21 cellular contexts compared by ENCODE assay signal in genomic region chr11:2576116-2576515, GRCh38.
A peak's percentile ranks its signal among the peaks of the same experiment; 100 is the strongest.
DNase-seq lines count a peak whose midpoint lies in the region; ATAC-seq and TF ChIP-seq lines count a peak whose summit lies in the region.
"Had no signal": no experiment of that assay in that cellular context is flagged by ENCODE, and none has a peak within 500 bp of the region (broad histone marks: within the 10 kb centered on the region; RNA-seq: fewer than 3 reads in every experiment).

No MANE protein-coding gene starts in this region.

- H3K27me3 ChIP-seq in right atrium auricular region (no peaks in the 10 kb centered on the region), endodermal cell (ENCODE audit: control insufficient read depth, insufficient read depth, low read length, poor library complexity, severe bottlenecking) (peaks cover 6% of the 10 kb centered on the region), tibial artery (no peaks in the 10 kb centered on the region), esophagus muscularis mucosa (no peaks in the 10 kb centered on the region)

- no peak overlapping the region for H3K4me3 Mint-ChIP-seq in endodermal cell
- H3K4me3 Mint-ChIP-seq: activated T-cell treated with anti-CD3 and anti-CD28 coated beads, Interleukin-2, amount 50 U/mL, for 72 hours had no signal

- peaks cover 43% of the 10 kb centered on the region for H3K27me3 Mint-ChIP-seq in endodermal cell (ENCODE audit: insufficient read depth)

- H3K9me3 Mint-ChIP-seq in endodermal cell: no peaks in the 10 kb centered on the region
- H3K9me3 Mint-ChIP-seq: activated T-cell treated with anti-CD3 and anti-CD28 coated beads, Interleukin-2, amount 50 U/mL, for 72 hours had no signal

- H3K4me1 Mint-ChIP-seq in endodermal cell: peaks cover 6% of the 10 kb centered on the region

- no peak overlapping the region for H3K27ac ChIP-seq in right atrium auricular region
- H3K27ac ChIP-seq in endodermal cell (ENCODE audit: low read depth, low read length): no peak overlapping the region
- no peak overlapping the region for H3K27ac ChIP-seq in tibial artery
- no peak overlapping the region for H3K27ac ChIP-seq in esophagus muscularis mucosa (replicated peaks in 1 of 4)
- H3K27ac ChIP-seq: thoracic aorta had no signal

- H3K36me3 ChIP-seq in right atrium auricular region (no peaks in the 10 kb centered on the region), endodermal cell (ENCODE audit: control insufficient read depth, insufficient read depth, low read length) (no peaks in the 10 kb centered on the region), mucosa of descending colon (ENCODE audit: low read depth) (no peaks in the 10 kb centered on the region), tibial artery (no peaks in the 10 kb centered on the region), esophagus muscularis mucosa (peaks cover 0 to 13% (median 0%) of the 10 kb centered on the region in 4 donors)
- H3K36me3 ChIP-seq: thoracic aorta had no signal

- no peak for TF ChIP-seq POLR2A in esophagus muscularis mucosa (IDR thresholded peaks at IDR 0.05; ENCODE audit: low read depth)

- H3K4me3 ChIP-seq in right atrium auricular region: no peak overlapping the region
- H3K4me3 ChIP-seq in endodermal cell (ENCODE audit: low read length): no peak overlapping the region
- no peak overlapping the region for H3K4me3 ChIP-seq in mucosa of descending colon
- no peak overlapping the region for H3K4me3 ChIP-seq in tibial artery
- H3K4me3 ChIP-seq in esophagus muscularis mucosa: no peak overlapping the region
- H3K4me3 ChIP-seq: thoracic aorta had no signal

- no peak for TF ChIP-seq EP300 in esophagus muscularis mucosa (IDR thresholded peaks at IDR 0.05)

- TF ChIP-seq CTCF in right atrium auricular region (IDR thresholded peaks at IDR 0.05): no peak
- TF ChIP-seq CTCF in endodermal cell (conservative IDR thresholded peaks at IDR 0.05): no peak
- TF ChIP-seq CTCF in mucosa of descending colon (IDR thresholded peaks at IDR 0.05): no peak
- no peak for TF ChIP-seq CTCF in tibial artery (IDR thresholded peaks at IDR 0.05)
- no peak for TF ChIP-seq CTCF in esophagus muscularis mucosa (IDR thresholded peaks at IDR 0.05)

- H3K9ac ChIP-seq in endodermal cell (ENCODE audit: extremely low read depth, low read length, poor library complexity, severe bottlenecking): no peak overlapping the region

- H3K4me1 ChIP-seq in right atrium auricular region (peaks cover 0 to 14% of the 10 kb centered on the region in 2 donors), endodermal cell (ENCODE audit: control insufficient read depth, insufficient read depth, low read length) (peaks cover 7% of the 10 kb centered on the region), mucosa of descending colon (ENCODE audit: low read depth) (peaks cover 13% of the 10 kb centered on the region), tibial artery (peaks cover 0 to 6% (median 0%) of the 10 kb centered on the region in 4 donors), esophagus muscularis mucosa (peaks cover 0 to 8% (median 0%) of the 10 kb centered on the region in 4 donors)

- no peak overlapping the region for H3K27ac Mint-ChIP-seq in endodermal cell
- H3K27ac Mint-ChIP-seq: activated T-cell treated with anti-CD3 and anti-CD28 coated beads, Interleukin-2, amount 50 U/mL, for 72 hours had no signal

- DNase-seq in Right ventricle myocardium inferior (ENCODE audit: missing footprints) (peak; percentile 41), right atrium auricular region (ENCODE audit: low spot score) (no peak), endodermal cell (peak; percentile 43), mucosa of descending colon (peak in 2 of 3 donors; percentile 24 to 44), tibial artery (peak; percentile 16 to 54), esophagus muscularis mucosa (ENCODE audit: extremely low spot score) (no peak), NCI-H2081 treated with DMSO at 0.1 percent for 48 hours (lab: John Stamatoyannopoulos, UW) (no peak)
- no peak for DNase-seq in effector CD4-positive, alpha-beta T cell
- DNase-seq: ACHN; activated CD4-positive, CD25-positive, alpha-beta regulatory T cell; activated CD8-positive, alpha-beta memory T cell treated with anti-CD3 and anti-CD28 coated beads for 24 hours; activated T-cell treated with anti-CD3 and anti-CD28 coated beads, Interleukin-2, amount 50 U/mL, for 72 hours; DMS 273 treated with DMSO at 0.1 percent for 48 hours; erythroblast; foreskin melanocyte; NCI-H1105 treated with DMSO at 0.1 percent for 48 hours; NCI-H524 treated with DMSO at 0.1 percent for 48 hours; RPMI8226; stimulated activated CD4-positive, alpha-beta T cell treated with anti-CD3 and anti-CD28 coated beads, Interleukin-15, amount 100 ng/mL, for 24 hours; T-helper 9 cell had no signal

- H3K9me3 ChIP-seq in right atrium auricular region: no peaks in the 10 kb centered on the region
- H3K9me3 ChIP-seq in endodermal cell (ENCODE audit: control insufficient read depth, low read length): no peaks in the 10 kb centered on the region
- no peaks in the 10 kb centered on the region for H3K9me3 ChIP-seq in mucosa of descending colon
- H3K9me3 ChIP-seq in tibial artery: no peaks in the 10 kb centered on the region
- no peaks in the 10 kb centered on the region for H3K9me3 ChIP-seq in esophagus muscularis mucosa
- H3K9me3 ChIP-seq: thoracic aorta had no signal

- intact Hi-C loops in Right ventricle myocardium inferior (cut with DNase I): no loop called here
- intact Hi-C loops in mucosa of descending colon (cut with DNase I, micrococcal nuclease): no loop called here
- intact Hi-C loops in tibial artery (cut with DNase I; ENCODE audit: low total_unique reads): no loop called here
- intact Hi-C loops in esophagus muscularis mucosa (cut with DNase I): no loop called here

- no peaks in the 10 kb centered on the region for H3K36me3 Mint-ChIP-seq in endodermal cell (ENCODE audit: low read depth)

- ATAC-seq in Right ventricle myocardium inferior: no peak
- no peak for ATAC-seq in mucosa of descending colon
- ATAC-seq: activated T-cell treated with anti-CD3 and anti-CD28 coated beads, Interleukin-2, amount 50 U/mL, for 72 hours had no signal

- 92 to 97% methylated on average over 11 to 15 of the region's 15 CpGs for WGBS in endodermal cell (ENCODE audit: insufficient coverage in 1 of 2, insufficient read length in 1 of 2), 2 experiments
- WGBS in esophagus muscularis mucosa: 95% methylated on average over 10 of the region's 15 CpGs

Comparison
In these comparisons a context has a peak if more than half of its experiments do, and no peak if none do; other contexts are left out.
1. DNase-seq: peak in Right ventricle myocardium inferior (single experiment), endodermal cell (single experiment), mucosa of descending colon (2 of 3) and tibial artery (2 of 2); none in right atrium auricular region (single experiment), esophagus muscularis mucosa (single experiment), NCI-H2081 treated with DMSO at 0.1 percent for 48 hours (single experiment) and effector CD4-positive, alpha-beta T cell (single experiment).